8 cellular contexts compared by ENCODE assay signal in genomic region chr17:7502987-7503386, GRCh38.
A peak's percentile ranks its signal among the peaks of the same experiment; 100 is the strongest.
DNase-seq lines count a peak whose midpoint lies in the region; ATAC-seq and TF ChIP-seq lines count a peak whose summit lies in the region.
"Had no signal": no experiment of that assay in that cellular context is flagged by ENCODE, and none has a peak within 500 bp of the region (broad histone marks: within the 10 kb centered on the region; RNA-seq: fewer than 3 reads in every experiment).

No MANE protein-coding gene starts in this region.

- peaks cover 100% of the 10 kb centered on the region for H3K36me3 Mint-ChIP-seq in stimulated activated effector memory CD8-positive, alpha-beta T cell treated with anti-CD3 and anti-CD28 coated beads, Interleukin-12 subunit alpha, Interleukin-12 subunit beta, amount 100 ng/mL, for 72 hours

- no peak overlapping the region for H3K4me3 ChIP-seq in cardiac fibroblast (replicated peaks in 1 of 2; ENCODE audit: low read depth in 2 of 2, low read length in 2 of 2)

- DNase-seq in activated effector memory CD4-positive, alpha-beta T cell treated with anti-CD3 and anti-CD28 coated beads, Interleukin-2, amount 50 U/mL, for 16 hours = peak; percentile 61
- no peak for DNase-seq in activated effector memory CD4-positive, alpha-beta T cell treated with Interleukin-2 at 50 U/mL for 16 hours
- no peak for DNase-seq in cardiac fibroblast (ENCODE audit: low read depth in 2 of 2)
- no peak for DNase-seq in stimulated activated effector memory CD8-positive, alpha-beta T cell treated with anti-CD3 and anti-CD28 coated beads, Interleukin-12 subunit alpha, Interleukin-12 subunit beta, amount 100 ng/mL, for 72 hours (ENCODE audit: low spot score in 2 of 2)
- no peak for DNase-seq in NCI-H748 treated with DMSO at 0.1 percent for 48 hours (lab: John Stamatoyannopoulos, UW)
- DNase-seq: CD4-positive, alpha-beta memory T cell; NCI-H526 treated with DMSO at 0.1 percent for 48 hours had no signal

- H3K4me1 Mint-ChIP-seq in stimulated activated effector memory CD8-positive, alpha-beta T cell treated with anti-CD3 and anti-CD28 coated beads, Interleukin-12 subunit alpha, Interleukin-12 subunit beta, amount 100 ng/mL, for 72 hours = no peaks in the 10 kb centered on the region

- peak overlapping the region; percentile 10 for H3K27ac Mint-ChIP-seq in stimulated activated effector memory CD8-positive, alpha-beta T cell treated with anti-CD3 and anti-CD28 coated beads, Interleukin-12 subunit alpha, Interleukin-12 subunit beta, amount 100 ng/mL, for 72 hours

- no peak for ATAC-seq in stimulated activated effector memory CD8-positive, alpha-beta T cell treated with anti-CD3 and anti-CD28 coated beads, Interleukin-12 subunit alpha, Interleukin-12 subunit beta, amount 100 ng/mL, for 72 hours
- ATAC-seq in GM18505 (IDR thresholded peaks at IDR 0.05; ENCODE audit: unreplicated experiment) = no peak

- no peak for TF ChIP-seq POLR2A in GM18505 (IDR thresholded peaks at IDR 0.05; ENCODE audit: borderline replicate concordance, extremely low read depth, insufficient read depth, insufficient read length)

- no peaks in the 10 kb centered on the region for H3K9me3 Mint-ChIP-seq in stimulated activated effector memory CD8-positive, alpha-beta T cell treated with anti-CD3 and anti-CD28 coated beads, Interleukin-12 subunit alpha, Interleukin-12 subunit beta, amount 100 ng/mL, for 72 hours

- peak; percentile 20 for TF ChIP-seq CTCF in cardiac fibroblast (IDR thresholded peaks at IDR 0.05; ENCODE audit: low read depth, low read length)

- H3K4me3 Mint-ChIP-seq in stimulated activated effector memory CD8-positive, alpha-beta T cell treated with anti-CD3 and anti-CD28 coated beads, Interleukin-12 subunit alpha, Interleukin-12 subunit beta, amount 100 ng/mL, for 72 hours = no peak overlapping the region
- H3K4me3 Mint-ChIP-seq: CD4-positive, alpha-beta memory T cell had no signal
